ENCODE assay signal across 9 cellular contexts in the genomic region with DNA sequence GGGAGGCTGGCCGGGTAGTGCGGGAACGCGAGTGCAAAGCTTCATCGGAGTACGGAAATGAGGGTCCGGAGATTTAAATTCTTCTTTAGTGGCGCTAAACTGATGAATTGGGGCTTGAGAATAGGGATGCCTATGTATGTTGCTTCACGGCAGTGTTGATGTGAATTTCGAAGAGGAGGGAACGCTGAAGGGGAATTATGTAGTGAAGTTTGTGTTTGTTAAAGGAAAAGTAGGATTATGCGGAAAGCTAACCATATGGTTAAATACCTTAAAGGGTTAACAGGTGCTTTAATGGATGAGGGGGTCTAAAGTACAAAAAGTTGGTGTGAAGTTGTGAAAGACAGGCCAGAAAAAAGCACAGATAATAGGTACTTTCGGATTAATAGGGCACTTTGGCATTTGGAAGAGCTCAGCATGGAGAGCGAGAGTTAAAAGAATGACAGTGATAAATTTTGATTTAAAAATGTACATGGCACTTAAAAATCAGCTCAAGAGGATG. TPM values are rescaled to one million over a fixed set of nuclear protein-coding genes. Genes with fewer than 3 reads are reported as not detected.
DNase-seq lines count a peak whose midpoint lies in the region; TF ChIP-seq lines count a peak whose summit lies in the region.
"Had no signal": no experiment of that assay in that cellular context is flagged by ENCODE, and none has a peak within 500 bp of the region (broad histone marks: within the 10 kb centered on the region; RNA-seq: fewer than 3 reads in every experiment).

No MANE protein-coding gene starts in this region.

- POLR2A ChIA-PET in CD4-positive, alpha-beta memory T cell (lab: Charles Lee; ENCODE audit: partially characterized antibody), result interaction anchor here (1.1 to 6.0 kb wide), 5 partner anchors 18 to 530 kb away, joined by 3 to 74 read pairs (median 4); a partner anchor contains a TSS

- TF ChIP-seq CTCF in Loucy (conservative IDR thresholded peaks at IDR 0.05; ENCODE audit: low read length) (no peak), epithelial cell of proximal tubule (conservative IDR thresholded peaks at IDR 0.05; ENCODE audit: low read depth, low read length) (no peak), ovary (IDR thresholded peaks at IDR 0.05) (no peak)

- CTCF ChIA-PET in CD4-positive, alpha-beta memory T cell (lab: Charles Lee; ENCODE audit: partially characterized antibody), result interaction anchor here (0.7 to 4.9 kb wide), 7 partner anchors 12 to 1971 kb away, joined by 3 to 40 read pairs (median 5); a partner anchor contains a TSS

- H3K9ac ChIP-seq in Loucy (ENCODE audit: low read depth, low read length, poor library complexity, severe bottlenecking), result peak overlapping the region; percentile 91

- H3K4me1 Mint-ChIP-seq in CD4-positive, alpha-beta memory T cell, result peaks cover 17 to 27% (median 26%) of the 10 kb centered on the region in 4 donors
- peaks cover 25% of the 10 kb centered on the region for H3K4me1 Mint-ChIP-seq in activated T-helper 1 cell treated with anti-CD3 and anti-CD28 coated beads, Interleukin-12 subunit alpha, Interleukin-12 subunit beta, Interleukin-2, Interleukin-4 antibody, amounts not matched to agents 30 ng/mL and 10 ng/mL and 1 ng/mL, durations not matched to agents 14 hours and 24 hours and 36 hours (ENCODE audit: low read depth)

- peaks cover 38% of the 10 kb centered on the region for H3K4me1 ChIP-seq in CD4-positive, alpha-beta memory T cell (ENCODE audit: insufficient read depth, low read length)
- H3K4me1 ChIP-seq in Loucy (ENCODE audit: insufficient read depth, low read length, poor library complexity, severe bottlenecking) (peaks cover 61% of the 10 kb centered on the region), ovary (ENCODE audit: insufficient read depth) (peaks cover 7% of the 10 kb centered on the region)

- peak overlapping the region; percentile 95 for H3K4me2 ChIP-seq in Loucy (ENCODE audit: low read depth, low read length, poor library complexity, severe bottlenecking)

- no peak overlapping the region for H3K27ac Mint-ChIP-seq in CD4-positive, alpha-beta memory T cell
- H3K27ac Mint-ChIP-seq in activated T-helper 1 cell treated with anti-CD3 and anti-CD28 coated beads, Interleukin-12 subunit alpha, Interleukin-12 subunit beta, Interleukin-2, Interleukin-4 antibody, amounts not matched to agents 30 ng/mL and 10 ng/mL and 1 ng/mL, durations not matched to agents 14 hours and 24 hours and 36 hours, result no peak overlapping the region
- H3K27ac Mint-ChIP-seq: effector memory CD8-positive, alpha-beta T cell had no signal

- no peaks in the 10 kb centered on the region for H3K9me2 ChIP-seq in Loucy (replicated peaks; ENCODE audit: low read depth, low read length)

- H3K4me3 ChIP-seq in CD4-positive, alpha-beta memory T cell (ENCODE audit: low read length in 2 of 2), result peak overlapping the region; percentile 82 to 91
- H3K4me3 ChIP-seq in Loucy (ENCODE audit: low read length, poor library complexity, severe bottlenecking) (peak overlapping the region; percentile 94), epithelial cell of proximal tubule (ENCODE audit: low read depth, low read length) (peak overlapping the region; percentile 73), ovary (peak overlapping the region; percentile 94)

- no peaks in the 10 kb centered on the region for H3K36me3 ChIP-seq in CD4-positive, alpha-beta memory T cell (ENCODE audit: insufficient read depth, low read length)
- no peaks in the 10 kb centered on the region for H3K36me3 ChIP-seq in Loucy (ENCODE audit: insufficient read depth, low read length)
- no peaks in the 10 kb centered on the region for H3K36me3 ChIP-seq in ovary

- intact Hi-C loops in CD4-positive, alpha-beta memory T cell (cut with micrococcal nuclease), result loop anchor here (2.0 to 10.0 kb wide), 5 partner anchors 51 to 1975 kb away; a partner anchor contains a TSS
- intact Hi-C loops in ovary (cut with DNase I), result no loop called here
- intact Hi-C loops in activated T-helper 1 cell treated with anti-CD3 and anti-CD28 coated beads, Interleukin-12 subunit alpha, Interleukin-12 subunit beta, Interleukin-2, Interleukin-4 antibody, amounts not matched to agents 30 ng/mL and 10 ng/mL and 1 ng/mL, durations not matched to agents 14 hours and 24 hours and 36 hours (cut with micrococcal nuclease), result loop anchor here (1.0 to 5.0 kb wide), 6 partner anchors 41 to 1975 kb away; a partner anchor contains a TSS

- H3K27me3 ChIP-seq in CD4-positive, alpha-beta memory T cell (ENCODE audit: insufficient read depth, low read length), result no peaks in the 10 kb centered on the region
- no peaks in the 10 kb centered on the region for H3K27me3 ChIP-seq in Loucy (ENCODE audit: insufficient read depth, low read length, poor library complexity, severe bottlenecking)
- H3K27me3 ChIP-seq in ovary, result no peaks in the 10 kb centered on the region

- no peak for DNase-seq in CD4-positive, alpha-beta memory T cell
- no peak for DNase-seq in epithelial cell of proximal tubule (ENCODE audit: low read depth)
- no peak for DNase-seq in ovary
- DNase-seq in amygdala (lab: John Stamatoyannopoulos, UW), result no peak
- no peak for DNase-seq in HCEC 1CT
- no peak for DNase-seq in activated T-helper 1 cell treated with anti-CD3 and anti-CD28 coated beads, Interleukin-12 subunit alpha, Interleukin-12 subunit beta, Interleukin-2, Interleukin-4 antibody, amounts not matched to agents 30 ng/mL and 10 ng/mL and 1 ng/mL, durations not matched to agents 14 hours and 24 hours and 36 hours (ENCODE audit: low spot score)
- DNase-seq in stimulated activated CD4-positive, alpha-beta T cell treated with anti-CD3 and anti-CD28 coated beads, Interleukin-2, amount 100 ng/mL, for 24 hours, result no peak

- no peaks in the 10 kb centered on the region for H3K27me3 Mint-ChIP-seq in CD4-positive, alpha-beta memory T cell
- H3K27me3 Mint-ChIP-seq in activated T-helper 1 cell treated with anti-CD3 and anti-CD28 coated beads, Interleukin-12 subunit alpha, Interleukin-12 subunit beta, Interleukin-2, Interleukin-4 antibody, amounts not matched to agents 30 ng/mL and 10 ng/mL and 1 ng/mL, durations not matched to agents 14 hours and 24 hours and 36 hours (ENCODE audit: insufficient read depth), result no peaks in the 10 kb centered on the region
- H3K27me3 Mint-ChIP-seq: effector memory CD8-positive, alpha-beta T cell had no signal

- H3K9me3 ChIP-seq in CD4-positive, alpha-beta memory T cell (ENCODE audit: control insufficient read depth in 1 of 2, low read length in 2 of 2), result no peaks in the 10 kb centered on the region
- H3K9me3 ChIP-seq in Loucy (ENCODE audit: insufficient read depth, low read depth, low read length), result no peaks in the 10 kb centered on the region
- no peaks in the 10 kb centered on the region for H3K9me3 ChIP-seq in ovary

- no peaks in the 10 kb centered on the region for H3F3A ChIP-seq in Loucy (ENCODE audit: low read depth)

- H3K9me3 Mint-ChIP-seq in CD4-positive, alpha-beta memory T cell, result no peaks in the 10 kb centered on the region
- H3K9me3 Mint-ChIP-seq in activated T-helper 1 cell treated with anti-CD3 and anti-CD28 coated beads, Interleukin-12 subunit alpha, Interleukin-12 subunit beta, Interleukin-2, Interleukin-4 antibody, amounts not matched to agents 30 ng/mL and 10 ng/mL and 1 ng/mL, durations not matched to agents 14 hours and 24 hours and 36 hours, result peaks cover 2% of the 10 kb centered on the region
- H3K9me3 Mint-ChIP-seq: effector memory CD8-positive, alpha-beta T cell had no signal

- no peak for TF ChIP-seq POLR2A in ovary (IDR thresholded peaks at IDR 0.05)

- TF ChIP-seq EP300 in ovary (IDR thresholded peaks at IDR 0.05), result no peak

- peaks cover 6 to 7% of the 10 kb centered on the region in 2 donors for H3K36me3 Mint-ChIP-seq in CD4-positive, alpha-beta memory T cell
- peaks cover 15% of the 10 kb centered on the region for H3K36me3 Mint-ChIP-seq in activated T-helper 1 cell treated with anti-CD3 and anti-CD28 coated beads, Interleukin-12 subunit alpha, Interleukin-12 subunit beta, Interleukin-2, Interleukin-4 antibody, amounts not matched to agents 30 ng/mL and 10 ng/mL and 1 ng/mL, durations not matched to agents 14 hours and 24 hours and 36 hours (ENCODE audit: low read depth)

- no peak overlapping the region for H3K4me3 Mint-ChIP-seq in CD4-positive, alpha-beta memory T cell
- no peak overlapping the region for H3K4me3 Mint-ChIP-seq in activated T-helper 1 cell treated with anti-CD3 and anti-CD28 coated beads, Interleukin-12 subunit alpha, Interleukin-12 subunit beta, Interleukin-2, Interleukin-4 antibody, amounts not matched to agents 30 ng/mL and 10 ng/mL and 1 ng/mL, durations not matched to agents 14 hours and 24 hours and 36 hours
- H3K4me3 Mint-ChIP-seq: effector memory CD8-positive, alpha-beta T cell had no signal

- H2AFZ ChIP-seq in Loucy (ENCODE audit: low read length), result peak overlapping the region; percentile 91

- WGBS in ovary, 3 donors, result 1 to 2% (median 1%) methylated on average over 14 of the region's 14 CpGs

- H3K79me2 ChIP-seq in Loucy (ENCODE audit: insufficient read depth, low read length), result peaks cover 85% of the 10 kb centered on the region

- H3K27ac ChIP-seq in CD4-positive, alpha-beta memory T cell (ENCODE audit: low read depth, low read length), result peak overlapping the region; percentile 72
- peak overlapping the region; percentile 17 to 64 for H3K27ac ChIP-seq in ovary

- H4K20me1 ChIP-seq in Loucy (ENCODE audit: insufficient read depth, low read length, poor library complexity, severe bottlenecking), result peaks cover 41% of the 10 kb centered on the region

RNA-seq across cellular contexts. Expression of a gene that starts 1.4 kb away (rescaled TPM):
- 10 to 100 TPM; 15.8 TPM for total RNA-seq in CD4-positive, alpha-beta memory T cell
- 1 to 10 TPM; 5.4 to 6.7 TPM for polyA plus RNA-seq in CD4-positive, alpha-beta memory T cell
- total RNA-seq in epithelial cell of proximal tubule (8.7 and 10.5 TPM in 2 replicates), ovary (10 to 100 TPM; 12.6 to 30.0 (median 21.8) TPM)
- 10 to 100 TPM; 11.5 to 31.6 TPM for polyA plus RNA-seq in ovary
- 12.1 and 15.0 TPM in 2 replicates for total RNA-seq in activated T-helper 1 cell treated with anti-CD3 and anti-CD28 coated beads, Interleukin-12 subunit alpha, Interleukin-12 subunit beta, Interleukin-2, Interleukin-4 antibody, amounts not matched to agents 30 ng/mL and 10 ng/mL and 1 ng/mL, durations not matched to agents 14 hours and 24 hours and 36 hours

RNA-seq across cellular contexts. Expression of a gene that starts 1.9 kb away (rescaled TPM):
- total RNA-seq in CD4-positive, alpha-beta memory T cell, result 100 to 1,000 TPM; 151 to 169 TPM
- polyA plus RNA-seq in CD4-positive, alpha-beta memory T cell, result 100 to 1,000 TPM; 298 to 392 TPM
- 169 and 175 TPM in 2 replicates for total RNA-seq in epithelial cell of proximal tubule
- total RNA-seq in ovary, result 100 to 1,000 TPM; 124 to 234 (median 167) TPM
- polyA plus RNA-seq in ovary, result 100 to 1,000 TPM; 122 to 294 TPM
- 174 and 198 TPM in 2 replicates for total RNA-seq in activated T-helper 1 cell treated with anti-CD3 and anti-CD28 coated beads, Interleukin-12 subunit alpha, Interleukin-12 subunit beta, Interleukin-2, Interleukin-4 antibody, amounts not matched to agents 30 ng/mL and 10 ng/mL and 1 ng/mL, durations not matched to agents 14 hours and 24 hours and 36 hours

Comparison
In these comparisons a context has a peak if more than half of its experiments do, and no peak if none do; other contexts are left out.
1. intact Hi-C loops: an anchor here in CD4-positive, alpha-beta memory T cell (2.0 to 10.0 kb wide) and activated T-helper 1 cell treated with anti-CD3 and anti-CD28 coated beads, Interleukin-12 subunit alpha, Interleukin-12 subunit beta, Interleukin-2, Interleukin-4 antibody, amounts not matched to agents 30 ng/mL and 10 ng/mL and 1 ng/mL, durations not matched to agents 14 hours and 24 hours and 36 hours (1.0 to 5.0 kb wide); none called in ovary.